Comparison of ENCODE assay signal across 15 cellular contexts in the genomic region with DNA sequence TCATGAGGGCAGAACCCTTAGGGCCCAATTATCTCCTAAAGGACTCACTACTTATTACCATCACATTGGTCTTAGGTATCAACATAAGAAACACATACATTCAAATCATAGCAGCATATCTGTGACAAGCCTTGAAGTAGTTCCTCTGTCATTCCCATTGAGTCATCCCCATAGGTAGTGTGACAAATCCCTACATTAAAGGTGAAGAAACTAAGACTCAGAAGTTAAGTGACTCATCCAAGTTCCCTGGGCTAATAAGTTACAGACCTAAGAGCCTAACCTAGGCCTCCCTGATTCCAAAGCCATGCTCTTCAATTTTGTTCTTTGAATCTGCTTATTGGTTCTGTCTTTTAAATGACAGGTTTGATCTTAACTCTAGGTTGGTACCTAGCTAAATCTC. TPM values are rescaled to one million over a fixed set of nuclear protein-coding genes. Genes with fewer than 3 reads are reported as not detected.
A peak's percentile ranks its signal among the peaks of the same experiment; 100 is the strongest.
DNase-seq lines count a peak whose midpoint lies in the region; ATAC-seq and TF ChIP-seq lines count a peak whose summit lies in the region.
"Had no signal": no experiment of that assay in that cellular context is flagged by ENCODE, and none has a peak within 500 bp of the region (broad histone marks: within the 10 kb centered on the region; RNA-seq: fewer than 3 reads in every experiment).

No MANE protein-coding gene starts in this region.

- H3K27ac ChIP-seq in right lobe of liver: no peak overlapping the region
- H3K27ac ChIP-seq: stomach had no signal

- peaks cover 24% of the 10 kb centered on the region for H3K36me3 Mint-ChIP-seq in activated T-cell treated with anti-CD3 and anti-CD28 coated beads, Interleukin-2, amount 50 U/mL, for 4 hours (ENCODE audit: insufficient read depth)
- peaks cover 12% of the 10 kb centered on the region for H3K36me3 Mint-ChIP-seq in activated naive CD8-positive, alpha-beta T cell treated with anti-CD3 and anti-CD28 coated beads, Interleukin-2, amount 50 U/mL, for 24 hours (ENCODE audit: low read depth)
- H3K36me3 Mint-ChIP-seq in type B pancreatic cell: no peaks in the 10 kb centered on the region

- DNase-seq in activated T-cell treated with anti-CD3 and anti-CD28 coated beads, Interleukin-2, amount 50 U/mL, for 4 hours: no peak
- DNase-seq in activated T-cell treated with anti-CD3 and anti-CD28 coated beads for 4 hours (no peak), renal cortical epithelial cell (ENCODE audit: low read depth) (peak; percentile 94), type B pancreatic cell (ENCODE audit: extremely low spot score, unreplicated experiment) (no peak), right lobe of liver (no peak)
- no peak for DNase-seq in activated naive CD8-positive, alpha-beta T cell treated with anti-CD3 and anti-CD28 coated beads, Interleukin-2, amount 50 U/mL, for 24 hours
- DNase-seq: activated naive CD4-positive, alpha-beta T cell; HCEC 1CT; NCI-H345; SIG-M5; stomach had no signal

- intact Hi-C loops in right lobe of liver (cut with DNase I): no loop called here

- peaks cover 5% of the 10 kb centered on the region for H3K4me1 Mint-ChIP-seq in activated T-cell treated with anti-CD3 and anti-CD28 coated beads, Interleukin-2, amount 50 U/mL, for 4 hours (ENCODE audit: low read depth)
- H3K4me1 Mint-ChIP-seq in activated naive CD8-positive, alpha-beta T cell treated with anti-CD3 and anti-CD28 coated beads, Interleukin-2, amount 50 U/mL, for 24 hours: peaks cover 6% of the 10 kb centered on the region
- H3K4me1 Mint-ChIP-seq in type B pancreatic cell (ENCODE audit: unreplicated experiment): no peaks in the 10 kb centered on the region

- H3K27me3 Mint-ChIP-seq in activated T-cell treated with anti-CD3 and anti-CD28 coated beads, Interleukin-2, amount 50 U/mL, for 4 hours (ENCODE audit: low read depth): no peaks in the 10 kb centered on the region
- no peaks in the 10 kb centered on the region for H3K27me3 Mint-ChIP-seq in activated naive CD8-positive, alpha-beta T cell treated with anti-CD3 and anti-CD28 coated beads, Interleukin-2, amount 50 U/mL, for 24 hours
- no peaks in the 10 kb centered on the region for H3K27me3 Mint-ChIP-seq in type B pancreatic cell

- no peaks in the 10 kb centered on the region for H3K9me3 ChIP-seq in right lobe of liver
- H3K9me3 ChIP-seq: stomach had no signal

- H3K9me3 Mint-ChIP-seq in activated T-cell treated with anti-CD3 and anti-CD28 coated beads, Interleukin-2, amount 50 U/mL, for 4 hours: no peaks in the 10 kb centered on the region
- H3K9me3 Mint-ChIP-seq in activated naive CD8-positive, alpha-beta T cell treated with anti-CD3 and anti-CD28 coated beads, Interleukin-2, amount 50 U/mL, for 24 hours: no peaks in the 10 kb centered on the region
- no peaks in the 10 kb centered on the region for H3K9me3 Mint-ChIP-seq in type B pancreatic cell

- H3K4me3 ChIP-seq in right lobe of liver: no peak overlapping the region
- H3K4me3 ChIP-seq: smooth muscle cell, stomach had no signal

- no peak for TF ChIP-seq CTCF in type B pancreatic cell (conservative IDR thresholded peaks at IDR 0.05)
- no peak for TF ChIP-seq CTCF in right lobe of liver (IDR thresholded peaks at IDR 0.05)

- no peaks in the 10 kb centered on the region for H3K27me3 ChIP-seq in right lobe of liver
- H3K27me3 ChIP-seq: stomach had no signal

- TF ChIP-seq POLR2A in right lobe of liver (IDR thresholded peaks at IDR 0.05): no peak

- H3K4me3 Mint-ChIP-seq in activated T-cell treated with anti-CD3 and anti-CD28 coated beads, Interleukin-2, amount 50 U/mL, for 4 hours: no peak overlapping the region
- no peak overlapping the region for H3K4me3 Mint-ChIP-seq in activated naive CD8-positive, alpha-beta T cell treated with anti-CD3 and anti-CD28 coated beads, Interleukin-2, amount 50 U/mL, for 24 hours
- no peak overlapping the region for H3K4me3 Mint-ChIP-seq in type B pancreatic cell

- no peaks in the 10 kb centered on the region for H3K36me3 ChIP-seq in right lobe of liver
- H3K36me3 ChIP-seq: stomach had no signal

- no peaks in the 10 kb centered on the region for H3K4me1 ChIP-seq in right lobe of liver
- H3K4me1 ChIP-seq: stomach had no signal

- peak; percentile 89 to 91 for ATAC-seq in activated T-cell treated with anti-CD3 and anti-CD28 coated beads, Interleukin-2, amount 50 U/mL, for 4 hours
- ATAC-seq in HG02884 (IDR thresholded peaks at IDR 0.05; ENCODE audit: unreplicated experiment): peak; percentile 55
- peak; percentile 90 for ATAC-seq in activated naive CD8-positive, alpha-beta T cell treated with anti-CD3 and anti-CD28 coated beads, Interleukin-2, amount 50 U/mL, for 24 hours
- no peak for ATAC-seq in right lobe of liver
- ATAC-seq in GM18861 (IDR thresholded peaks at IDR 0.05; ENCODE audit: unreplicated experiment): no peak
- ATAC-seq: HepG2 had no signal

- no peak overlapping the region for H3K27ac Mint-ChIP-seq in activated naive CD8-positive, alpha-beta T cell treated with anti-CD3 and anti-CD28 coated beads, Interleukin-2, amount 50 U/mL, for 24 hours
- no peak overlapping the region for H3K27ac Mint-ChIP-seq in type B pancreatic cell

RNA-seq across cellular contexts. Expression of gene CD38, which starts 58.2 kb away (rescaled TPM):
- total RNA-seq in activated T-cell treated with anti-CD3 and anti-CD28 coated beads, Interleukin-2, amount 50 U/mL, for 4 hours: 10 to 100 TPM; 15.7 to 23.5 (median 19.3) TPM
- total RNA-seq in renal cortical epithelial cell (0.52 TPM in 1 of 2 replicates, not detected in the other), type B pancreatic cell (ENCODE audit: low replicate concordance) (0.34 and 0.36 TPM in 2 replicates), right lobe of liver (1 to 10 TPM in 4 of 6 experiments, under 1 TPM in 2; 0.74 to 8.4 (median 3.3) TPM)
- total RNA-seq: HepG2, smooth muscle cell had no signal

Comparison
In these comparisons a context has a peak if more than half of its experiments do, and no peak if none do; other contexts are left out.
1. ATAC-seq: peak in activated T-cell treated with anti-CD3 and anti-CD28 coated beads, Interleukin-2, amount 50 U/mL, for 4 hours (2 of 2), HG02884 (single experiment) and activated naive CD8-positive, alpha-beta T cell treated with anti-CD3 and anti-CD28 coated beads, Interleukin-2, amount 50 U/mL, for 24 hours (single experiment); none in right lobe of liver (0 of 4) and GM18861 (single experiment).